Comparison of ENCODE assay signal across 8 cellular contexts in genomic region chr4:75653845-75654503, GRCh38. TPM values are rescaled to one million over a fixed set of nuclear protein-coding genes. Genes with fewer than 3 reads are reported as not detected.
DNase-seq lines count a peak whose midpoint lies in the region; ATAC-seq and TF ChIP-seq lines count a peak whose summit lies in the region.

No MANE protein-coding gene starts in this region.

- 88 to 90% methylated on average over 2 of the region's 2 CpGs for WGBS in body of pancreas, 2 donors

- no peak for DNase-seq in CD4-positive, alpha-beta memory T cell
- DNase-seq in HFF-Myc (ENCODE audit: extremely low read depth, low read depth) (no peak), body of pancreas (peak in 1 of 4 donors; percentile 28), lung microvascular endothelial cell (ENCODE audit: low read depth in 2 of 2) (peak; percentile 55 to 72), T1000 (lab: John Stamatoyannopoulos, UW) (no peak), NCI-H774 (lab: John Stamatoyannopoulos, UW) (no peak)

- peak; percentile 40 for ATAC-seq in body of pancreas
- no peak for ATAC-seq in GM21390 (IDR thresholded peaks at IDR 0.05; ENCODE audit: unreplicated experiment)
- ATAC-seq in GM19452 (IDR thresholded peaks at IDR 0.05; ENCODE audit: unreplicated experiment), result no peak

- H3K27me3 ChIP-seq in CD4-positive, alpha-beta memory T cell (ENCODE audit: insufficient read depth, low read length), result no peaks in the 10 kb centered on the region
- no peaks in the 10 kb centered on the region for H3K27me3 ChIP-seq in body of pancreas

- H3K4me3 Mint-ChIP-seq in CD4-positive, alpha-beta memory T cell, result no peak overlapping the region

- H3K36me3 Mint-ChIP-seq in CD4-positive, alpha-beta memory T cell, result peaks cover 41 to 70% of the 10 kb centered on the region in 2 donors

- H3K36me3 ChIP-seq in CD4-positive, alpha-beta memory T cell (ENCODE audit: insufficient read depth, low read length), result peaks cover 60% of the 10 kb centered on the region
- H3K36me3 ChIP-seq in body of pancreas (replicated peaks in 1 of 2; ENCODE audit: insufficient read depth in 1 of 2, low read depth in 2 of 2), result peaks cover 3 to 18% of the 10 kb centered on the region in 2 donors

- peak; percentile 56 for TF ChIP-seq CTCF in HFF-Myc (IDR thresholded peaks at IDR 0.05; ENCODE audit: low read depth, low read length, missing control alignments)
- peak in 6 of 7 experiments; percentile 14 to 53 (median 38) for TF ChIP-seq CTCF in body of pancreas (IDR thresholded peaks at IDR 0.05)

- peaks cover 46% of the 10 kb centered on the region for H3K4me1 ChIP-seq in CD4-positive, alpha-beta memory T cell (ENCODE audit: insufficient read depth, low read length)
- H3K4me1 ChIP-seq in body of pancreas, result no peaks in the 10 kb centered on the region

- CTCF ChIA-PET in CD4-positive, alpha-beta memory T cell (lab: Charles Lee; ENCODE audit: partially characterized antibody), result interaction anchor here (1.4 to 3.5 kb wide), 7 partner anchors 13 to 70 kb away, joined by 4 to 22 read pairs (median 5); partner anchors contain the start of genes G3BP2 and USO1

- peaks cover 28 to 55% (median 35%) of the 10 kb centered on the region in 4 donors for H3K4me1 Mint-ChIP-seq in CD4-positive, alpha-beta memory T cell

- intact Hi-C loops in CD4-positive, alpha-beta memory T cell (cut with micrococcal nuclease), result loop anchor here (1.0 to 2.0 kb wide), 3 partner anchors 19 to 70 kb away; partner anchors contain the start of genes CDKL2, G3BP2 and USO1
- intact Hi-C loops in body of pancreas (cut with DNase I), result no loop called here

- H3K27ac ChIP-seq in CD4-positive, alpha-beta memory T cell (ENCODE audit: low read depth, low read length), result peak overlapping the region; percentile 18
- H3K27ac ChIP-seq in body of pancreas, result no peak overlapping the region

- no peak for TF ChIP-seq POLR2A in body of pancreas (IDR thresholded peaks at IDR 0.05)

- peak overlapping the region in 5 of 7 donors; percentile 61 to 93 (median 81) for H3K27ac Mint-ChIP-seq in CD4-positive, alpha-beta memory T cell

- POLR2A ChIA-PET in CD4-positive, alpha-beta memory T cell (lab: Charles Lee; ENCODE audit: partially characterized antibody), result interaction anchor here (0.6 to 2.8 kb wide), 4 partner anchors 16 to 70 kb away, joined by 3 to 12 read pairs (median 8); partner anchors contain the start of gene USO1

- H3K9me3 Mint-ChIP-seq in CD4-positive, alpha-beta memory T cell, result peaks cover 0 to 2% (median 0%) of the 10 kb centered on the region in 8 donors

- H3K9me3 ChIP-seq in CD4-positive, alpha-beta memory T cell (ENCODE audit: control insufficient read depth in 1 of 2, low read length in 2 of 2), result no peaks in the 10 kb centered on the region
- H3K9me3 ChIP-seq in body of pancreas, result no peaks in the 10 kb centered on the region

- H3K4me3 ChIP-seq in CD4-positive, alpha-beta memory T cell (ENCODE audit: low read length in 2 of 2), result no peak overlapping the region
- H3K4me3 ChIP-seq in HFF-Myc (replicated peaks; ENCODE audit: low read depth, low read length) (no peak overlapping the region), body of pancreas (no peak overlapping the region)

- H3K27me3 Mint-ChIP-seq in CD4-positive, alpha-beta memory T cell, result no peaks in the 10 kb centered on the region

RNA-seq across cellular contexts. Expression of gene G3BP2, which starts 19.2 kb away (rescaled TPM):
- total RNA-seq in CD4-positive, alpha-beta memory T cell, result 100 to 1,000 TPM; 150 to 165 TPM
- 100 to 1,000 TPM; 118 to 125 TPM for polyA plus RNA-seq in CD4-positive, alpha-beta memory T cell
- total RNA-seq in body of pancreas, result 10 to 100 TPM; 29.7 to 65.6 TPM
- 139 and 168 TPM in 2 replicates for total RNA-seq in lung microvascular endothelial cell

RNA-seq across cellular contexts. Expression of gene CDKL2, which starts 23.6 kb away (rescaled TPM):
- under 1 TPM; 0.35 to 0.39 TPM for total RNA-seq in CD4-positive, alpha-beta memory T cell
- polyA plus RNA-seq in CD4-positive, alpha-beta memory T cell, result under 1 TPM; 0.32 to 0.37 TPM
- total RNA-seq in body of pancreas (1 to 10 TPM; 1.6 to 4.6 TPM), lung microvascular endothelial cell (under 0.01 TPM in 2 replicates)

Comparison
In these comparisons a context has a peak if more than half of its experiments do, and no peak if none do; other contexts are left out.
1. DNase-seq: peak in lung microvascular endothelial cell (2 of 2); none in CD4-positive, alpha-beta memory T cell (0 of 5), HFF-Myc (single experiment), T1000 (single experiment) and NCI-H774 (single experiment).